In genomic region chr22:47826016-47826415, GRCh38 we compare ENCODE assay signal across 37 cellular contexts.
"Had no signal": no experiment of that assay in that cellular context is flagged by ENCODE, and none has a peak within 500 bp of the region (broad histone marks: within the 10 kb centered on the region; RNA-seq: fewer than 3 reads in every experiment).

No MANE protein-coding gene starts in this region.

- H3K27me3 ChIP-seq: adrenal gland, body of pancreas, brain microvascular endothelial cell had no signal

- H3K4me1 Mint-ChIP-seq: activated B cell treated with CpG ODN at 0.5 μM for 24 hours; activated CD4-positive, alpha-beta T cell treated with anti-CD3 and anti-CD28 coated beads, Interleukin-2, amount 10 ng/mL, durations not matched to agents 24 days and 14 days; activated naive CD8-positive, alpha-beta T cell treated with anti-CD3 and anti-CD28 coated beads for 36 hours; activated T-helper 17 cell treated with anti-CD3 and anti-CD28 coated beads, Interleukin-2, amount 50 U/mL, for 72 hours; central memory CD8-positive, alpha-beta T cell had no signal

- H3K27ac ChIP-seq: adrenal gland, body of pancreas, brain microvascular endothelial cell, breast epithelium, VCaP had no signal

- DNase-seq: activated B cell treated with CpG ODN at 0.5 μM for 24 hours; activated CD4-positive, alpha-beta memory T cell treated with anti-CD3 and anti-CD28 coated beads for 36 hours; activated CD4-positive, alpha-beta T cell treated with anti-CD3 and anti-CD28 coated beads for 4 hours; activated CD4-positive, alpha-beta T cell treated with anti-CD3 and anti-CD28 coated beads, Interleukin-2, amount 10 ng/mL, durations not matched to agents 24 days and 14 days; activated CD4-positive, alpha-beta T cell treated with anti-CD3 and anti-CD28 coated beads, Interleukin-2, amount 50 U/mL, for 1 hour; activated CD4-positive, alpha-beta T cell treated with anti-CD3 and anti-CD28 coated beads, Interleukin-2, amount 50 U/mL, for 4 hours; activated CD4-positive, CD25-positive, alpha-beta regulatory T cell treated with anti-CD3 and anti-CD28 coated beads, Interleukin-2, amount 50 U/mL, for 72 hours; activated CD8-positive, alpha-beta memory T cell treated with anti-CD3 and anti-CD28 coated beads, Interleukin-2, amount 50 U/mL, for 4 hours; activated CD8-positive, alpha-beta T cell treated with anti-CD3 and anti-CD28 coated beads for 36 hours; activated effector memory CD4-positive, alpha-beta T cell treated with anti-CD3 and anti-CD28 coated beads, Interleukin-2, amount 50 U/mL, for 16 hours; activated gamma-delta T cell treated with Interleukin-2 at 50 U/mL for 16 hours; activated naive CD4-positive, alpha-beta T cell; activated naive CD4-positive, alpha-beta T cell treated with anti-CD3 and anti-CD28 coated beads for 36 hours; activated naive CD4-positive, alpha-beta T cell treated with anti-CD3 and anti-CD28 coated beads, Interleukin-2, amount 50 U/mL, for 16 hours; activated naive CD8-positive, alpha-beta T cell treated with anti-CD3 and anti-CD28 coated beads for 36 hours; activated T-cell treated with anti-CD3 and anti-CD28 coated beads for 4 hours; activated T-cell treated with anti-CD3 and anti-CD28 coated beads, Interleukin-2, amount 50 U/mL, for 1 hour; activated T-cell treated with anti-CD3 and anti-CD28 coated beads, Interleukin-2, amount 50 U/mL, for 4 hours; activated T-cell treated with anti-CD3 and anti-CD28 coated beads, Interleukin-2, amount 50 U/mL, for 72 hours; adrenal gland; amniotic stem cell; aorta; body of pancreas; brain microvascular endothelial cell; caudate nucleus; cerebellar nuclear complex; T-helper 1 cell; T-helper 2 cell; T-helper 9 cell had no signal

- H3K4me3 ChIP-seq: adrenal gland, body of pancreas, breast epithelium had no signal

- H3K4me1 ChIP-seq: adrenal gland, body of pancreas, breast epithelium had no signal

- ATAC-seq: activated CD8-positive, alpha-beta T cell treated with anti-CD3 and anti-CD28 coated beads for 36 hours; activated naive CD4-positive, alpha-beta T cell treated with anti-CD3 and anti-CD28 coated beads, Interleukin-2, amount 50 U/mL, for 72 hours; activated T-cell treated with anti-CD3 and anti-CD28 coated beads, Interleukin-2, amount 50 U/mL, for 4 hours; activated T-cell treated with anti-CD3 and anti-CD28 coated beads, Interleukin-2, amount 50 U/mL, for 72 hours; activated T-helper 17 cell treated with anti-CD3 and anti-CD28 coated beads, Interleukin-2, amount 50 U/mL, for 72 hours; body of pancreas had no signal

- H3K4me3 Mint-ChIP-seq: activated B cell treated with CpG ODN at 0.5 μM for 24 hours; activated CD4-positive, alpha-beta memory T cell treated with anti-CD3 and anti-CD28 coated beads for 36 hours; activated CD4-positive, alpha-beta T cell treated with anti-CD3 and anti-CD28 coated beads, Interleukin-2, amount 10 ng/mL, durations not matched to agents 24 days and 14 days; activated CD8-positive, alpha-beta T cell treated with anti-CD3 and anti-CD28 coated beads for 36 hours; activated naive CD4-positive, alpha-beta T cell treated with anti-CD3 and anti-CD28 coated beads for 36 hours; activated naive CD8-positive, alpha-beta T cell treated with anti-CD3 and anti-CD28 coated beads for 36 hours; activated T-cell treated with anti-CD3 and anti-CD28 coated beads, Interleukin-2, amount 50 U/mL, for 4 hours; activated T-cell treated with anti-CD3 and anti-CD28 coated beads, Interleukin-2, amount 50 U/mL, for 72 hours; activated T-helper 1 cell treated with anti-CD3 and anti-CD28 coated beads, Interleukin-12 subunit alpha, Interleukin-12 subunit beta, Interleukin-2, Interleukin-4 antibody, amounts not matched to agents 30 ng/mL and 10 ng/mL and 1 ng/mL, durations not matched to agents 14 hours and 24 hours and 36 hours; activated T-helper 17 cell treated with anti-CD3 and anti-CD28 coated beads, Interleukin-2, amount 50 U/mL, for 72 hours; central memory CD8-positive, alpha-beta T cell; T-helper 1 cell treated with Interleukin-12 subunit alpha and Interleukin-12 subunit beta and Interleukin-4 antibody, amounts not matched to agents 30 μg/mL and 1 μg/mL, for 36 hours; T-helper 2 cell treated with Interferon-gamma antibody and Interleukin-4, amounts not matched to agents 5 μg/mL and 100 μg/mL, for 36 hours had no signal

- H3K27ac Mint-ChIP-seq: activated B cell treated with CpG ODN at 0.5 μM for 24 hours; activated CD4-positive, alpha-beta memory T cell treated with anti-CD3 and anti-CD28 coated beads for 36 hours; activated CD4-positive, alpha-beta T cell treated with anti-CD3 and anti-CD28 coated beads, Interleukin-2, amount 10 ng/mL, durations not matched to agents 24 days and 14 days; activated CD8-positive, alpha-beta T cell treated with anti-CD3 and anti-CD28 coated beads for 36 hours; activated naive CD4-positive, alpha-beta T cell treated with anti-CD3 and anti-CD28 coated beads for 36 hours; activated naive CD4-positive, alpha-beta T cell treated with anti-CD3 and anti-CD28 coated beads, Interleukin-2, amount 50 U/mL, for 72 hours; activated naive CD8-positive, alpha-beta T cell treated with anti-CD3 and anti-CD28 coated beads for 36 hours; activated T-cell treated with anti-CD3 and anti-CD28 coated beads, Interleukin-2, amount 50 U/mL, for 72 hours; activated T-helper 1 cell treated with anti-CD3 and anti-CD28 coated beads, Interleukin-12 subunit alpha, Interleukin-12 subunit beta, Interleukin-2, Interleukin-4 antibody, amounts not matched to agents 30 ng/mL and 10 ng/mL and 1 ng/mL, durations not matched to agents 14 hours and 24 hours and 36 hours; activated T-helper 17 cell treated with anti-CD3 and anti-CD28 coated beads, Interleukin-2, amount 50 U/mL, for 72 hours; T-helper 1 cell treated with Interleukin-12 subunit alpha and Interleukin-12 subunit beta and Interleukin-4 antibody, amounts not matched to agents 30 μg/mL and 1 μg/mL, for 36 hours; T-helper 2 cell treated with Interferon-gamma antibody and Interleukin-4, amounts not matched to agents 5 μg/mL and 100 μg/mL, for 36 hours had no signal

- H3K27me3 Mint-ChIP-seq: activated B cell treated with CpG ODN at 0.5 μM for 24 hours; activated CD4-positive, alpha-beta T cell treated with anti-CD3 and anti-CD28 coated beads, Interleukin-2, amount 10 ng/mL, durations not matched to agents 24 days and 14 days had no signal

- H3K9me3 Mint-ChIP-seq: activated CD4-positive, alpha-beta T cell treated with anti-CD3 and anti-CD28 coated beads, Interleukin-2, amount 10 ng/mL, durations not matched to agents 24 days and 14 days; activated CD8-positive, alpha-beta T cell treated with anti-CD3 and anti-CD28 coated beads for 36 hours; activated naive CD4-positive, alpha-beta T cell treated with anti-CD3 and anti-CD28 coated beads for 36 hours; activated naive CD4-positive, alpha-beta T cell treated with anti-CD3 and anti-CD28 coated beads, Interleukin-2, amount 50 U/mL, for 72 hours; activated naive CD8-positive, alpha-beta T cell treated with anti-CD3 and anti-CD28 coated beads for 36 hours; activated T-cell treated with anti-CD3 and anti-CD28 coated beads, Interleukin-2, amount 50 U/mL, for 4 hours; activated T-cell treated with anti-CD3 and anti-CD28 coated beads, Interleukin-2, amount 50 U/mL, for 72 hours; activated T-helper 1 cell treated with anti-CD3 and anti-CD28 coated beads, Interleukin-12 subunit alpha, Interleukin-12 subunit beta, Interleukin-2, Interleukin-4 antibody, amounts not matched to agents 30 ng/mL and 10 ng/mL and 1 ng/mL, durations not matched to agents 14 hours and 24 hours and 36 hours; activated T-helper 17 cell treated with anti-CD3 and anti-CD28 coated beads, Interleukin-2, amount 50 U/mL, for 72 hours; central memory CD8-positive, alpha-beta T cell; T-helper 1 cell treated with Interleukin-12 subunit alpha and Interleukin-12 subunit beta and Interleukin-4 antibody, amounts not matched to agents 30 μg/mL and 1 μg/mL, for 36 hours; T-helper 2 cell treated with Interferon-gamma antibody and Interleukin-4, amounts not matched to agents 5 μg/mL and 100 μg/mL, for 36 hours had no signal

- H3K36me3 ChIP-seq: adrenal gland, brain microvascular endothelial cell, breast epithelium had no signal

- H3K36me3 Mint-ChIP-seq: activated CD4-positive, alpha-beta memory T cell treated with anti-CD3 and anti-CD28 coated beads for 36 hours; activated naive CD4-positive, alpha-beta T cell treated with anti-CD3 and anti-CD28 coated beads, Interleukin-2, amount 50 U/mL, for 72 hours; activated naive CD8-positive, alpha-beta T cell treated with anti-CD3 and anti-CD28 coated beads for 36 hours had no signal

- H3K9me3 ChIP-seq: adrenal gland, body of pancreas, breast epithelium had no signal
